Comparison of ENCODE assay signal across 29 cellular contexts in the genomic region with DNA sequence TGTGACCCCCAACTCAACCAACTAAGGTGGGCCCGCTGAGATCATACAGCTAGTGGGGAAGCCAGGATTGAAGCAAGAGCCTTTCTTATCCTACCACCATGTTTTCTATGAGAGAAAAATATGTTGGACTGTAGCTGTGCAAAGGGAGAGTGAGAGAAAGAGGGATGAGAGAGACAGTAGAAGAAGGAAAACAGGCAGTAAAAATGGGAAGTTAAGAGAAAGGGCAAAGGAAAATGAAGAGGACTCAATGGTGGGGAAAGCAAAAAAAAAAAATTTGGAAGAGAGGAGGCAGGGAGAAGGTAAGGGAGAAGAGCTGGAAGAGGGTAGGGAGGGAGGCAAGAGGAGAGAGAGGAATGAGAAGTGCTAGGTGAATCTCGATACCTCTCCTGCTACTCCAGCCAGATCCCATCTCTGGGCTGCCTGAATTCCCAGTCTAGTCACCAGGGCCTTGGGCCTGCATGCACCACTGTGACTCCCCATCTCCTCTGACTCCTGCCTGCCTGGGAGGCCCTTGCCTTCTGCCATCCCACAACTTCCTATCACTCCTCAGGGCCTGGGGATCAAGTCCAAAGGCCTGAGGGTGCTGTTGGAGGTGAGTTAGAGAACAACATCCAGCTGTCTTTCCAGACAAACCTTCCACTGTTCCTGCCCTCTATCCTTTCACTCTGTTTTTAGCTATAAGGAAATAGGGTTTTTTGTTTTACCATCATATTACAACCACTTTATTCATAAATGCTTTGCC. TPM values are rescaled to one million over a fixed set of nuclear protein-coding genes. Genes with fewer than 3 reads are reported as not detected.
"Had no signal": no experiment of that assay in that cellular context is flagged by ENCODE, and none has a peak within 500 bp of the region (broad histone marks: within the 10 kb centered on the region; RNA-seq: fewer than 3 reads in every experiment).

No MANE protein-coding gene starts in this region.

- H3K9me3 ChIP-seq: MG63, SJSA1 had no signal

- H3K4me1 ChIP-seq: SJSA1 had no signal

- H3K27me3 ChIP-seq: MG63, SJSA1 had no signal

- H3K4me3 ChIP-seq: MG63, SJSA1 had no signal

- H3K36me3 ChIP-seq: MG63, SJSA1 had no signal

- DNase-seq: activated B cell treated with CpG ODN at 0.5 μM for 24 hours; activated CD4-positive, alpha-beta memory T cell treated with anti-CD3 and anti-CD28 coated beads for 36 hours; activated CD4-positive, alpha-beta T cell treated with anti-CD3 and anti-CD28 coated beads for 1 hour; activated CD4-positive, alpha-beta T cell treated with anti-CD3 and anti-CD28 coated beads, Interleukin-2, amount 10 ng/mL, durations not matched to agents 7 days and 5 days; activated CD8-positive, alpha-beta memory T cell treated with anti-CD3 and anti-CD28 coated beads for 24 hours; activated gamma-delta T cell; activated naive CD4-positive, alpha-beta T cell treated with anti-CD3 and anti-CD28 coated beads for 36 hours; activated T-cell treated with anti-CD3 and anti-CD28 coated beads for 4 hours; activated T-cell treated with anti-CD3 and anti-CD28 coated beads, Interleukin-2, amount 50 U/mL, for 48 hours; amygdala; MG63; MV-4-11; NCI-H1092 treated with DMSO at 0.1 percent for 48 hours; NCI-H1417 treated with DMSO at 0.1 percent for 48 hours; NCI-H1694; NCI-H2029; NCI-H2107; NCI-H2171 treated with DMSO at 0.1 percent for 48 hours; NCI-H226; NCI-H526; NCI-H82; Right ventricle myocardium superior; T-cell; T-helper 2 cell; T1000 had no signal

- FAIRE-seq: TTC549 had no signal

- ATAC-seq: activated T-helper 17 cell treated with anti-CD3 and anti-CD28 coated beads, Interleukin-2, amount 50 U/mL, for 72 hours; T-cell had no signal

- H3K27ac ChIP-seq: RWPE1, SJSA1 had no signal

RNA-seq across cellular contexts. Expression of a gene that starts 15.7 kb away (rescaled TPM):
- total RNA-seq: activated CD4-positive, alpha-beta memory T cell treated with anti-CD3 and anti-CD28 coated beads for 36 hours; activated T-helper 17 cell treated with anti-CD3 and anti-CD28 coated beads, Interleukin-2, amount 50 U/mL, for 72 hours had no signal
